8 cellular contexts compared by ENCODE assay signal in genomic region chr2:222862068-222862914, GRCh38. TPM values are rescaled to one million over a fixed set of nuclear protein-coding genes. Genes with fewer than 3 reads are reported as not detected.
DNase-seq lines count a peak whose midpoint lies in the region; ATAC-seq and TF ChIP-seq lines count a peak whose summit lies in the region.

No MANE protein-coding gene starts in this region.

- no peak for TF ChIP-seq EP300 in ovary (IDR thresholded peaks at IDR 0.05)

- H3K36me3 ChIP-seq in RWPE2 (ENCODE audit: low read depth) (peaks cover 27% of the 10 kb centered on the region), ovary (no peaks in the 10 kb centered on the region)

- H3K9me3 ChIP-seq in RWPE2 (ENCODE audit: severe bottlenecking): no peaks in the 10 kb centered on the region
- no peaks in the 10 kb centered on the region for H3K9me3 ChIP-seq in ovary

- H3K4me3 ChIP-seq in GM12875 (ENCODE audit: low read depth, low read length) (peak overlapping the region; percentile 84), RWPE2 (ENCODE audit: severe bottlenecking) (peak overlapping the region; percentile 93), fibroblast of pulmonary artery (replicated peaks; ENCODE audit: low read depth, low read length) (peak overlapping the region; percentile 91), ovary (peak overlapping the region; percentile 80)

- WGBS in ovary, 3 donors: 17% methylated on average over 7 of the region's 7 CpGs

- no peak for TF ChIP-seq POLR2A in ovary (IDR thresholded peaks at IDR 0.05)

- no peak for ATAC-seq in RWPE2 (ENCODE audit: low read depth)
- no peak for ATAC-seq in GM18868 (IDR thresholded peaks at IDR 0.05; ENCODE audit: unreplicated experiment)
- ATAC-seq in HG03354 (IDR thresholded peaks at IDR 0.05; ENCODE audit: poor library complexity, severe bottlenecking, unreplicated experiment): no peak
- no peak for ATAC-seq in HG03097 (IDR thresholded peaks at IDR 0.05; ENCODE audit: low FRiP score, unreplicated experiment)

- TF ChIP-seq CTCF in GM12875 (IDR thresholded peaks at IDR 0.05; ENCODE audit: borderline replicate concordance, insufficient read depth, low read depth, low read length) (no peak), RWPE2 (IDR thresholded peaks at IDR 0.05; ENCODE audit: poor library complexity, severe bottlenecking) (no peak), fibroblast of pulmonary artery (IDR thresholded peaks at IDR 0.05; ENCODE audit: low read length, missing control alignments) (peak; percentile 36), ovary (IDR thresholded peaks at IDR 0.05) (no peak)

- in situ Hi-C loops in ACHN (cut with HindIII; ENCODE audit: low pct_ligation_motif_present, low pct_unique_long_range_greater_than_20kb, low sequenced_read_pairs): no loop called here

- peaks cover 40% of the 10 kb centered on the region for H3K4me1 ChIP-seq in RWPE2 (ENCODE audit: insufficient read depth, poor library complexity, severe bottlenecking)
- peaks cover 13% of the 10 kb centered on the region for H3K4me1 ChIP-seq in ovary (ENCODE audit: insufficient read depth)

- H3K27ac ChIP-seq in RWPE2 (ENCODE audit: poor library complexity, severe bottlenecking): peak overlapping the region; percentile 88
- no peak overlapping the region for H3K27ac ChIP-seq in ovary

- no peaks in the 10 kb centered on the region for H3K27me3 ChIP-seq in RWPE2 (ENCODE audit: insufficient read depth, poor library complexity, severe bottlenecking)
- H3K27me3 ChIP-seq in ovary: no peaks in the 10 kb centered on the region

- peak; percentile 43 for DNase-seq in ACHN
- DNase-seq in RWPE2 (ENCODE audit: low spot score): no peak
- peak; percentile 61 for DNase-seq in fibroblast of pulmonary artery (ENCODE audit: low read depth)
- no peak for DNase-seq in ovary

- intact Hi-C loops in ovary (cut with DNase I): loop anchor here in 1 of 4 donors (10.0 kb wide), 1 partner anchor 193 kb away; the partner anchor contains the start of gene KCNE4

RNA-seq across cellular contexts. Expression of gene ACSL3, which starts 1.5 kb away (rescaled TPM):
- 10 to 100 TPM; 37.0 to 85.1 (median 50.0) TPM for total RNA-seq in ovary
- 10 to 100 TPM; 14.0 to 30.5 TPM for polyA plus RNA-seq in ovary

Comparison
In these comparisons a context has a peak if more than half of its experiments do, and no peak if none do; other contexts are left out.
1. DNase-seq: peak in ACHN (single experiment) and fibroblast of pulmonary artery (single experiment); none in RWPE2 (single experiment) and ovary (0 of 5).
2. Peak in every context shown above with its lines, with median percentiles within 50 percentile points of each other: H3K4me3 ChIP-seq.